Comparison of ENCODE assay signal across 13 cellular contexts in the genomic region with DNA sequence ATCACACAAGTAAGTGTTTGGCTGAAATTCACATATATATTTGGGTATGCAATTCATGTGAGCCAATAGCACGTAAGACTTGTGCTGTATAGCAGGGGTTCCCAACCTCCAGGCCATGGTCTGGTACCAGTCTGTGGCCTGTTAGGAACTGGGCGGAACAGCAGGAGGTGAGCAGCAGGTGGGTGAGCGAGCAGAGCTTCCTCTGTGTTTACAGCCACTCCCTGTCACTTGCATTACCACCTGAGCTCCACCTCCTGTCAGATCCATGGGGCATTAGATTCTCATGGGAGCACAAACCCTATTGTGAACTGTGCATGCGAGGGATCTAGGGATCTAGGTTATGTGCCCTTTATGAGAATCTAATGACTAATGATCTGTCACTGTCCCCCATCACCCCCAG.
"Had no signal": no experiment of that assay in that cellular context is flagged by ENCODE, and none has a peak within 500 bp of the region (broad histone marks: within the 10 kb centered on the region; RNA-seq: fewer than 3 reads in every experiment).

No MANE protein-coding gene starts in this region.

- H3K4me1 Mint-ChIP-seq: activated naive CD4-positive, alpha-beta T cell treated with anti-CD3 and anti-CD28 coated beads, Interleukin-2, amount 50 U/mL, for 24 hours; immature natural killer cell; stimulated activated effector memory CD8-positive, alpha-beta T cell treated with anti-CD3 and anti-CD28 coated beads, Interleukin-12 subunit alpha, Interleukin-12 subunit beta, amount 100 ng/mL, for 72 hours had no signal

- H3K9me3 Mint-ChIP-seq: activated CD4-positive, alpha-beta memory T cell treated with anti-CD3 and anti-CD28 coated beads for 36 hours; activated naive CD4-positive, alpha-beta T cell treated with anti-CD3 and anti-CD28 coated beads, Interleukin-2, amount 50 U/mL, for 24 hours; immature natural killer cell; natural killer cell treated with Interleukin-12 subunit alpha and Interleukin-12 subunit beta and Interleukin-15 and Interleukin-18, amount 100 ng/mL, for 72 hours; stimulated activated effector memory CD8-positive, alpha-beta T cell treated with anti-CD3 and anti-CD28 coated beads, Interleukin-12 subunit alpha, Interleukin-12 subunit beta, amount 100 ng/mL, for 72 hours had no signal

- DNase-seq: activated CD4-positive, alpha-beta memory T cell treated with anti-CD3 and anti-CD28 coated beads for 36 hours; activated CD8-positive, alpha-beta memory T cell treated with anti-CD3 and anti-CD28 coated beads, Interleukin-2, amount 10 ng/mL, durations not matched to agents 7 days and 5 days; activated effector memory CD4-positive, alpha-beta T cell treated with anti-CD3 and anti-CD28 coated beads, Interleukin-2, amount 50 U/mL, for 16 hours; activated T-cell treated with anti-CD3 and anti-CD28 coated beads, Interleukin-2, amount 50 U/mL, for 1 hour; dorsolateral prefrontal cortex; immature natural killer cell; WERI-Rb-1 had no signal

- H3K36me3 Mint-ChIP-seq: activated CD4-positive, alpha-beta memory T cell treated with anti-CD3 and anti-CD28 coated beads for 36 hours; activated CD8-positive, alpha-beta memory T cell treated with anti-CD3 and anti-CD28 coated beads, Interleukin-2, amount 10 ng/mL, durations not matched to agents 7 days and 5 days; activated naive CD4-positive, alpha-beta T cell treated with anti-CD3 and anti-CD28 coated beads, Interleukin-2, amount 50 U/mL, for 24 hours; natural killer cell treated with Interleukin-12 subunit alpha and Interleukin-12 subunit beta and Interleukin-15 and Interleukin-18, amount 100 ng/mL, for 72 hours; stimulated activated effector memory CD8-positive, alpha-beta T cell treated with anti-CD3 and anti-CD28 coated beads, Interleukin-12 subunit alpha, Interleukin-12 subunit beta, amount 100 ng/mL, for 72 hours had no signal

- H3K9me3 ChIP-seq: adrenal gland, gastrocnemius medialis had no signal

- H3K27ac Mint-ChIP-seq: activated CD4-positive, alpha-beta memory T cell treated with anti-CD3 and anti-CD28 coated beads for 36 hours; activated CD8-positive, alpha-beta memory T cell treated with anti-CD3 and anti-CD28 coated beads, Interleukin-2, amount 10 ng/mL, durations not matched to agents 7 days and 5 days; activated naive CD4-positive, alpha-beta T cell treated with anti-CD3 and anti-CD28 coated beads, Interleukin-2, amount 50 U/mL, for 24 hours; immature natural killer cell; natural killer cell treated with Interleukin-12 subunit alpha and Interleukin-12 subunit beta and Interleukin-15 and Interleukin-18, amount 100 ng/mL, for 72 hours; stimulated activated effector memory CD8-positive, alpha-beta T cell treated with anti-CD3 and anti-CD28 coated beads, Interleukin-12 subunit alpha, Interleukin-12 subunit beta, amount 100 ng/mL, for 72 hours had no signal

- H3K4me3 ChIP-seq: adrenal gland, dorsolateral prefrontal cortex, gastrocnemius medialis, heart left ventricle had no signal

- H3K4me3 Mint-ChIP-seq: activated CD4-positive, alpha-beta memory T cell treated with anti-CD3 and anti-CD28 coated beads for 36 hours; activated CD8-positive, alpha-beta memory T cell treated with anti-CD3 and anti-CD28 coated beads, Interleukin-2, amount 10 ng/mL, durations not matched to agents 7 days and 5 days; activated naive CD4-positive, alpha-beta T cell treated with anti-CD3 and anti-CD28 coated beads, Interleukin-2, amount 50 U/mL, for 24 hours; immature natural killer cell; natural killer cell treated with Interleukin-12 subunit alpha and Interleukin-12 subunit beta and Interleukin-15 and Interleukin-18, amount 100 ng/mL, for 72 hours; stimulated activated effector memory CD8-positive, alpha-beta T cell treated with anti-CD3 and anti-CD28 coated beads, Interleukin-12 subunit alpha, Interleukin-12 subunit beta, amount 100 ng/mL, for 72 hours had no signal

- H3K36me3 ChIP-seq: adrenal gland, gastrocnemius medialis, heart left ventricle, WERI-Rb-1 had no signal
